In the genomic region with DNA sequence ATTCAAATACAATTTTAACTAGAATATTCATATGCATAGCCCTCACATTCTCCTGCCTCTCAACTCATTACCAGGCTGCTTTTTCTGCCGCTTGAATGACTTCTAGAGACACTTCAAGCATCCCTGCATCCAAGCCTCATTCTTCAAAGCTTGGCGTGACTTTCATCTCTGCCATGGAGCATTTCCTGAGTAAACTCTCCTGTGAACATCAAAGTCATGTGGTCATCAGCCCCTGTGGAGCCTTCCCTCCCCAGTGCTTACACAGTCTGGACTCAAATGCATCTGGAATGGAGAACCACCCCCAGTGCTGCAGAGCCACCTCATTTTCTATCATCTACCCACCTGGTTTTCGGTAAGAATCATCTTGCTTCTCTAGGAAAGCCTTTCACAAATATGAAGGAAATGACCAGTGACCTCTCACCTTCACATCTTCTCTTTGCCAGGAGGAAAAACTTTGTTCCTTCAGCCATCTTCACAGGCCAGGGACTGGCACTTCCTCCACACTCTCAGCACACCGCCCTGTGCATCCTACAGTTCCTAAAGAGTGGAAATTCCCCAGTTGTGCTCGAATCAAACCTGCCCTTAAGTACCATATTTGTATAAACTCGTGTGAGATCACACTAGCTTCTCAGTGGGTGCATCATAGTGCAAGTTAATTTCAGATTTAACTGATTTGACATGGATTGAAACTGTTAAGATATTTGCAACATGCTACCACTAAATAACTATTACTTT, we compare ENCODE assay signal across 19 cellular contexts.
A peak's percentile ranks its signal among the peaks of the same experiment; 100 is the strongest.
DNase-seq lines count a peak whose midpoint lies in the region; ATAC-seq and TF ChIP-seq lines count a peak whose summit lies in the region.
"Had no signal": no experiment of that assay in that cellular context is flagged by ENCODE, and none has a peak within 500 bp of the region (broad histone marks: within the 10 kb centered on the region; RNA-seq: fewer than 3 reads in every experiment).

No MANE protein-coding gene starts in this region.

- H2AFZ ChIP-seq in neural progenitor cell (replicated peaks) = no peak overlapping the region

- no peak overlapping the region for H3K4me3 Mint-ChIP-seq in neural progenitor cell
- H3K4me3 Mint-ChIP-seq: IgD-negative memory B cell had no signal

- DNase-seq in cardiac muscle cell (ENCODE audit: low read depth in 1 of 2, low spot score in 1 of 2) (no peak), left ventricle myocardium superior (no peak), esophagus muscularis mucosa (ENCODE audit: extremely low spot score) (no peak), neural progenitor cell (ENCODE audit: low spot score) (no peak), uterus (no peak), NCI-H146 treated with DMSO at 0.1 percent for 48 hours (lab: John Stamatoyannopoulos, UW; ENCODE audit: unreplicated experiment) (no peak)
- DNase-seq: ACHN; activated CD8-positive, alpha-beta memory T cell treated with anti-CD3 and anti-CD28 coated beads for 24 hours; activated naive CD4-positive, alpha-beta T cell; central memory CD4-positive, alpha-beta T cell; COR-L47; erythroblast; NCI-H1105 treated with DMSO at 0.1 percent for 48 hours; NCI-H524 treated with DMSO at 0.1 percent for 48 hours; small intestine had no signal

- H3K36me3 ChIP-seq in cardiac muscle cell = no peaks in the 10 kb centered on the region
- H3K36me3 ChIP-seq in esophagus muscularis mucosa = no peaks in the 10 kb centered on the region
- no peaks in the 10 kb centered on the region for H3K36me3 ChIP-seq in neural progenitor cell
- H3K36me3 ChIP-seq in uterus = no peaks in the 10 kb centered on the region
- H3K36me3 ChIP-seq: thoracic aorta had no signal

- H3F3A ChIP-seq in neural progenitor cell (ENCODE audit: low read depth) = no peaks in the 10 kb centered on the region

- no peaks in the 10 kb centered on the region for H3K27me3 ChIP-seq in cardiac muscle cell
- H3K27me3 ChIP-seq in esophagus muscularis mucosa = peaks cover 0 to 2% (median 0%) of the 10 kb centered on the region in 4 donors
- H3K27me3 ChIP-seq in neural progenitor cell = no peaks in the 10 kb centered on the region
- no peaks in the 10 kb centered on the region for H3K27me3 ChIP-seq in uterus

- H3K9me3 ChIP-seq in cardiac muscle cell (ENCODE audit: low read depth) (no peaks in the 10 kb centered on the region), esophagus muscularis mucosa (peaks cover 0 to 5% (median 3%) of the 10 kb centered on the region in 4 donors), neural progenitor cell (ENCODE audit: low read depth) (no peaks in the 10 kb centered on the region), uterus (no peaks in the 10 kb centered on the region)
- H3K9me3 ChIP-seq: thoracic aorta had no signal

- H3K27me3 Mint-ChIP-seq in neural progenitor cell (ENCODE audit: insufficient read depth, low read depth) = peaks cover 2% of the 10 kb centered on the region

- TF ChIP-seq POLR2A in esophagus muscularis mucosa (IDR thresholded peaks at IDR 0.05; ENCODE audit: low read depth) (no peak), uterus (IDR thresholded peaks at IDR 0.05) (no peak)

- no peak for ATAC-seq in left ventricle myocardium superior
- no peak for ATAC-seq in GM21367 (IDR thresholded peaks at IDR 0.05; ENCODE audit: unreplicated experiment)
- no peak for ATAC-seq in HG03354 (IDR thresholded peaks at IDR 0.05; ENCODE audit: poor library complexity, severe bottlenecking, unreplicated experiment)

- peak overlapping the region; percentile 54 for H3K27ac Mint-ChIP-seq in neural progenitor cell
- H3K27ac Mint-ChIP-seq: IgD-negative memory B cell had no signal

- H3K9me3 Mint-ChIP-seq in neural progenitor cell = peaks cover 6% of the 10 kb centered on the region

- 80% methylated on average over 6 of the region's 6 CpGs for WGBS in esophagus muscularis mucosa

- no peaks in the 10 kb centered on the region for H3K36me3 Mint-ChIP-seq in neural progenitor cell
- H3K36me3 Mint-ChIP-seq: IgD-negative memory B cell had no signal

- peaks cover 29% of the 10 kb centered on the region for H3K4me1 Mint-ChIP-seq in neural progenitor cell
- H3K4me1 Mint-ChIP-seq: IgD-negative memory B cell had no signal

- intact Hi-C loops in left ventricle myocardium superior (cut with micrococcal nuclease) (no loop called here), esophagus muscularis mucosa (cut with DNase I) (no loop called here), uterus (cut with DNase I; ENCODE audit: low total_unique reads) (no loop called here)

- no peak for TF ChIP-seq EP300 in esophagus muscularis mucosa (IDR thresholded peaks at IDR 0.05)

- H3K4me1 ChIP-seq in cardiac muscle cell (ENCODE audit: low read depth) = peaks cover 37% of the 10 kb centered on the region
- peaks cover 10 to 54% (median 44%) of the 10 kb centered on the region in 4 donors for H3K4me1 ChIP-seq in esophagus muscularis mucosa
- no peaks in the 10 kb centered on the region for H3K4me1 ChIP-seq in neural progenitor cell
- peaks cover 13 to 16% of the 10 kb centered on the region in 2 donors for H3K4me1 ChIP-seq in uterus

- no peak overlapping the region for H3K9ac ChIP-seq in neural progenitor cell

- H3K27ac ChIP-seq in cardiac muscle cell (peak overlapping the region; percentile 87), esophagus muscularis mucosa (replicated peaks in 1 of 4) (peak overlapping the region in 3 of 4 donors; percentile 58 to 88 (median 83)), neural progenitor cell (no peak overlapping the region), uterus (peak overlapping the region; percentile 84)
- H3K27ac ChIP-seq: thoracic aorta had no signal

- no peak overlapping the region for H3K4me2 ChIP-seq in neural progenitor cell

- no peaks in the 10 kb centered on the region for H3K79me2 ChIP-seq in neural progenitor cell (ENCODE audit: low read depth)

- TF ChIP-seq CTCF in cardiac muscle cell (IDR thresholded peaks at IDR 0.05; ENCODE audit: low read depth, low read length) = no peak
- TF ChIP-seq CTCF in esophagus muscularis mucosa (IDR thresholded peaks at IDR 0.05) = no peak
- no peak for TF ChIP-seq CTCF in neural progenitor cell (IDR thresholded peaks at IDR 0.05)
- no peak for TF ChIP-seq CTCF in uterus (IDR thresholded peaks at IDR 0.05)

- H3K4me3 ChIP-seq in cardiac muscle cell (no peak overlapping the region), esophagus muscularis mucosa (no peak overlapping the region), neural progenitor cell (no peak overlapping the region), uterus (no peak overlapping the region)
- H3K4me3 ChIP-seq: thoracic aorta had no signal

- H4K20me1 ChIP-seq in neural progenitor cell (ENCODE audit: low read depth) = no peaks in the 10 kb centered on the region
